Comparison of ENCODE assay signal across 22 cellular contexts in genomic region chr6:160393966-160394653, GRCh38. TPM values are rescaled to one million over a fixed set of nuclear protein-coding genes. Genes with fewer than 3 reads are reported as not detected.
DNase-seq lines count a peak whose midpoint lies in the region; ATAC-seq and TF ChIP-seq lines count a peak whose summit lies in the region.
"Had no signal": no experiment of that assay in that cellular context is flagged by ENCODE, and none has a peak within 500 bp of the region (broad histone marks: within the 10 kb centered on the region; RNA-seq: fewer than 3 reads in every experiment).

No MANE protein-coding gene starts in this region.

- WGBS in right lobe of liver (ENCODE audit: insufficient coverage, low coverage, low lambda C conversion rate, missing lambda C conversion rate) = 13% methylated on average over 6 of the region's 7 CpGs
- WGBS in lower leg skin, 2 donors = 78 to 85% methylated on average over 7 of the region's 7 CpGs

- H3K27ac ChIP-seq in epithelial cell of prostate = peak overlapping the region; percentile 26
- peak overlapping the region; percentile 37 to 69 (median 40) for H3K27ac ChIP-seq in right lobe of liver
- peak overlapping the region; percentile 38 to 72 for H3K27ac ChIP-seq in thoracic aorta

- H3K27me3 ChIP-seq in right lobe of liver (no peaks in the 10 kb centered on the region), thoracic aorta (replicated peaks; ENCODE audit: insufficient read depth) (no peaks in the 10 kb centered on the region)

- DNase-seq in HuH-7.5 (ENCODE audit: low spot score) = peak; percentile 38
- DNase-seq in epithelial cell of prostate (ENCODE audit: low read depth, low spot score) = no peak
- DNase-seq in right lobe of liver = peak in 2 of 3 donors; percentile 61 to 65
- DNase-seq in thoracic aorta (ENCODE audit: low spot score) = no peak
- DNase-seq in NCI-H2171 treated with DMSO at 0.1 percent for 48 hours (lab: John Stamatoyannopoulos, UW) = no peak
- no peak for DNase-seq in lower leg skin (ENCODE audit: low spot score in 2 of 2)
- DNase-seq: activated CD4-positive, alpha-beta T cell treated with anti-CD3 and anti-CD28 coated beads for 4 hours; C1 segment of cervical spinal cord; caudate nucleus; DND-41; HCEC 1CT; head of caudate nucleus; left ventricle myocardium superior; NCI-H1105; NCI-H2171; nephron progenitor cell; NK-92 treated with Interleukin-12 subunit alpha and Interleukin-12 subunit beta, amount 100 ng/mL, for 24 hours; SHP77; stimulated activated CD4-positive, alpha-beta T cell treated with anti-CD3 and anti-CD28 coated beads, Interleukin-4, amount 100 ng/mL, for 1 hour had no signal

- peak; percentile 67 to 78 (median 70) for ATAC-seq in right lobe of liver
- ATAC-seq in thoracic aorta (ENCODE audit: insufficient number of reproducible peaks, low FRiP score, low read depth) = no peak
- no peak for ATAC-seq in GM18909 (IDR thresholded peaks at IDR 0.05; ENCODE audit: poor library complexity, unreplicated experiment)
- ATAC-seq: activated naive CD4-positive, alpha-beta T cell treated with anti-CD3 and anti-CD28 coated beads, Interleukin-2, amount 50 U/mL, for 72 hours; left ventricle myocardium superior had no signal

- TF ChIP-seq CTCF in right lobe of liver (IDR thresholded peaks at IDR 0.05) (no peak), thoracic aorta (IDR thresholded peaks at IDR 0.05) (no peak), lower leg skin (IDR thresholded peaks at IDR 0.05) (no peak)

- no peak for TF ChIP-seq POLR2A in right lobe of liver (IDR thresholded peaks at IDR 0.05)
- no peak for TF ChIP-seq POLR2A in lower leg skin (IDR thresholded peaks at IDR 0.05)

- H3K4me1 ChIP-seq in right lobe of liver (peaks cover 0 to 35% (median 10%) of the 10 kb centered on the region in 4 donors), thoracic aorta (ENCODE audit: control insufficient read depth in 1 of 2, low read depth in 2 of 2) (peaks cover 35 to 84% of the 10 kb centered on the region in 2 donors)

- no peak overlapping the region for H3K4me3 ChIP-seq in right lobe of liver
- no peak overlapping the region for H3K4me3 ChIP-seq in thoracic aorta
- no peak overlapping the region for H3K4me3 ChIP-seq in lower leg skin (ENCODE audit: low read depth, poor library complexity, severe bottlenecking)

- H3K36me3 ChIP-seq in right lobe of liver (no peaks in the 10 kb centered on the region), thoracic aorta (no peaks in the 10 kb centered on the region)

- no peaks in the 10 kb centered on the region for H3K9me3 ChIP-seq in right lobe of liver
- H3K9me3 ChIP-seq in thoracic aorta = no peaks in the 10 kb centered on the region

- intact Hi-C loops in right lobe of liver (cut with DNase I) (no loop called here), lower leg skin (cut with DNase I; ENCODE audit: low total_unique reads) (no loop called here)

RNA-seq across cellular contexts. Expression of gene SLC22A3, which starts 45.9 kb away (rescaled TPM):
- total RNA-seq in right lobe of liver (10 to 100 TPM; 16.3 to 49.3 (median 32.0) TPM), thoracic aorta (100 to 1,000 TPM in 1 of 2 donors, 10 to 100 TPM in 1; 91.5 to 144 TPM), lower leg skin (10 to 100 TPM; 10.4 to 15.7 (median 12.3) TPM)
- total RNA-seq: activated naive CD4-positive, alpha-beta T cell treated with anti-CD3 and anti-CD28 coated beads, Interleukin-2, amount 50 U/mL, for 72 hours; T-helper 2 cell treated with Interferon-gamma antibody and Interleukin-4, amounts not matched to agents 100 ng/mL and 5 ng/mL, for 36 hours had no signal

Comparison
In these comparisons a context has a peak if more than half of its experiments do, and no peak if none do; other contexts are left out.
1. DNase-seq: peak in HuH-7.5 (single experiment) and right lobe of liver (2 of 3); none in epithelial cell of prostate (single experiment), thoracic aorta (single experiment), NCI-H2171 treated with DMSO at 0.1 percent for 48 hours (single experiment) and lower leg skin (0 of 2).
2. ATAC-seq: peak in right lobe of liver (4 of 4); none in thoracic aorta (single experiment) and GM18909 (single experiment).
3. Peak in every context shown above with its lines, with median percentiles within 50 percentile points of each other: H3K27ac ChIP-seq.